8 cellular contexts compared by ENCODE assay signal in the genomic region with DNA sequence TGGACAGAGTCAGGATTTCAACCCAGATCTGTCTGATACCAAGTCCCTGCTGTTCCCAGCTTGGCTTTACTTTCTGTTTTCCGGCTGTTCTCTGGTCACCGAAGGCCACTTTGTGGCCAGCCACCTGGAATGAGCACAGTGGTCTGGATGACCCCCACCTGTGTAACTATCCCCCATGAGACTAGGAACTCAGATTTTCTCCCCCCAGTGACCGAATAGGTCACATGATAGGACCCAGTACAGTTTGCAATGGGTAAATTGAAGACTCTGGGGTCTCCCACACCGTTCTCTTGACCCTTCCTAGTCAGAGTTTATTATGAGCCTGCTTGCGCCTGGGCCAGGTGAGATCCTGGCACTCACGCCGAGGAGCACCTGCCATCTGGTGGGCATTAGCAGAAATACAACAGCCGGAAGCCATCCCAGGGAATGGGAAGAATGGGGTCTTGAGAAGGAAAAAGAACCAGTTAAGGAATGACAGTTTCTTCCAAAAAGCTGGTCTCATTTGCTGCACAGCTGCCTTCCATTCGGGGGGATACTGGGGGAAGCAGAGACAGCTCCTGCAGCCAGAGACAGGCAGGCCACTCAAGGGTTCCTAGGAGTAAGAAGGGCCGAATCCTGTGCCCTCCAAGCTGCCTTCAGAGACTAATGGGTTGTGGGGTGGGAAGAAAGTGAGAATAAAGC. TPM values are rescaled to one million over a fixed set of nuclear protein-coding genes. Genes with fewer than 3 reads are reported as not detected.
DNase-seq lines count a peak whose midpoint lies in the region; ATAC-seq, FAIRE-seq and TF ChIP-seq lines count a peak whose summit lies in the region.

No MANE protein-coding gene starts in this region.

- no peaks in the 10 kb centered on the region for H3K9me3 ChIP-seq in CD8-positive, alpha-beta T cell (ENCODE audit: low read length)
- no peaks in the 10 kb centered on the region for H3K9me3 ChIP-seq in psoas muscle

- no peaks in the 10 kb centered on the region for H3K9me3 Mint-ChIP-seq in CD8-positive, alpha-beta T cell

- ATAC-seq in CD8-positive, alpha-beta T cell: peak; percentile 74
- ATAC-seq in HG02798 (IDR thresholded peaks at IDR 0.05; ENCODE audit: poor library complexity, unreplicated experiment) (peak; percentile 35), psoas muscle (peak; percentile 85 to 93 (median 92)), GM18520 (IDR thresholded peaks at IDR 0.05; ENCODE audit: unreplicated experiment) (no peak)

- H3K4me1 ChIP-seq in CD8-positive, alpha-beta T cell (ENCODE audit: insufficient read depth, low read length): peaks cover 5% of the 10 kb centered on the region
- H3K4me1 ChIP-seq in psoas muscle: peaks cover 4% of the 10 kb centered on the region

- H3K27ac Mint-ChIP-seq in CD8-positive, alpha-beta T cell: no peak overlapping the region

- POLR2A ChIA-PET in CD8-positive, alpha-beta T cell (lab: Charles Lee): interaction anchor here (1.1 to 1.4 kb wide), 2 partner anchors 47 to 65 kb away, joined by 3 to 7 read pairs; no protein-coding TSS in a partner anchor

- DNase-seq in CD8-positive, alpha-beta T cell: peak; percentile 21 to 77 (median 49)
- DNase-seq in RCC 7860 (ENCODE audit: low spot score): peak; percentile 54
- peak; percentile 27 for DNase-seq in activated effector memory CD4-positive, alpha-beta T cell treated with Interleukin-2 at 50 U/mL for 16 hours
- DNase-seq in glomerular visceral epithelial cell (ENCODE audit: extremely low spot score): peak; percentile 70
- peak; percentile 46 to 72 for DNase-seq in psoas muscle
- no peak for DNase-seq in dedifferentiated amniotic fluid mesenchymal stem cell (ENCODE audit: extremely low spot score)

- H3K27ac ChIP-seq in CD8-positive, alpha-beta T cell (ENCODE audit: low read depth, low read length): no peak overlapping the region
- H3K27ac ChIP-seq in psoas muscle: no peak overlapping the region

- intact Hi-C loops in CD8-positive, alpha-beta T cell (cut with DNase I, micrococcal nuclease): loop anchor here (1.0 kb wide), 3 partner anchors 46 to 280 kb away; a partner anchor contains a TSS
- intact Hi-C loops in psoas muscle (cut with DNase I): loop anchor here (1.0 to 5.0 kb wide), 3 partner anchors 65 to 76 kb away; no protein-coding TSS in a partner anchor

- FAIRE-seq in RCC 7860 (lab: Jason Lieb, UNC): no peak

- H3K4me1 Mint-ChIP-seq in CD8-positive, alpha-beta T cell (ENCODE audit: low read depth): peaks cover 8% of the 10 kb centered on the region

- no peak overlapping the region for H3K4me3 Mint-ChIP-seq in CD8-positive, alpha-beta T cell

- peak; percentile 97 for TF ChIP-seq CTCF in CD8-positive, alpha-beta T cell (IDR thresholded peaks at IDR 0.05)
- TF ChIP-seq CTCF in psoas muscle (IDR thresholded peaks at IDR 0.05): peak; percentile 87

- H3K27me3 Mint-ChIP-seq in CD8-positive, alpha-beta T cell (ENCODE audit: low read depth): no peaks in the 10 kb centered on the region

- no peaks in the 10 kb centered on the region for H3K36me3 Mint-ChIP-seq in CD8-positive, alpha-beta T cell

- H3K4me3 ChIP-seq in CD8-positive, alpha-beta T cell (ENCODE audit: low read depth, low read length): no peak overlapping the region
- no peak overlapping the region for H3K4me3 ChIP-seq in psoas muscle

- CTCF ChIA-PET in CD8-positive, alpha-beta T cell (lab: Charles Lee): interaction anchor here (0.6 to 14.4 kb wide), 40 partner anchors 8 to 304 kb away, joined by 3 to 299 read pairs (median 5); a partner anchor contains a TSS

- WGBS in psoas muscle, 3 donors: 20 to 27% (median 22%) methylated on average over 10 of the region's 10 CpGs

- H3K36me3 ChIP-seq in CD8-positive, alpha-beta T cell (ENCODE audit: insufficient read depth, low read length): no peaks in the 10 kb centered on the region
- H3K36me3 ChIP-seq in psoas muscle (ENCODE audit: insufficient read depth in 1 of 2, low read depth in 1 of 2): no peaks in the 10 kb centered on the region

- H3K27me3 ChIP-seq in CD8-positive, alpha-beta T cell (ENCODE audit: insufficient read depth, low read length): no peaks in the 10 kb centered on the region
- H3K27me3 ChIP-seq in psoas muscle (ENCODE audit: insufficient read depth in 3 of 3, low read length in 2 of 3): no peaks in the 10 kb centered on the region

RNA-seq across cellular contexts. Expression of a gene that starts 7.1 kb away (rescaled TPM):
- total RNA-seq in CD8-positive, alpha-beta T cell: 1 to 10 TPM; 1.0 to 2.5 TPM
- total RNA-seq in psoas muscle: 10 to 100 TPM; 11.0 to 36.6 (median 29.9) TPM
- 10 to 100 TPM; 16.7 to 45.0 (median 20.0) TPM for polyA plus RNA-seq in psoas muscle

RNA-seq across cellular contexts. Expression of a gene that starts 19.5 kb away (rescaled TPM):
- total RNA-seq in CD8-positive, alpha-beta T cell: 10 to 100 TPM; 10.4 to 10.7 TPM
- total RNA-seq in psoas muscle: 1 to 10 TPM; 4.5 to 9.0 (median 6.5) TPM
- 10 to 100 TPM in 2 of 3 donors, 1 to 10 TPM in 1; 6.2 to 14.0 (median 12.2) TPM for polyA plus RNA-seq in psoas muscle

RNA-seq across cellular contexts. Expression of a gene that starts 19.6 kb away (rescaled TPM):
- total RNA-seq in CD8-positive, alpha-beta T cell: 10 to 100 TPM; 48.7 to 49.0 TPM
- 10 to 100 TPM; 17.2 to 25.9 (median 25.4) TPM for total RNA-seq in psoas muscle
- polyA plus RNA-seq in psoas muscle: 10 to 100 TPM in 2 of 3 donors, 1 to 10 TPM in 1; 9.8 to 28.1 (median 18.6) TPM

RNA-seq across cellular contexts. Expression of a gene that starts 45.9 kb away (rescaled TPM):
- total RNA-seq in CD8-positive, alpha-beta T cell: 10 to 100 TPM; 35.0 to 40.1 TPM
- total RNA-seq in psoas muscle: 10 to 100 TPM; 12.2 to 22.4 (median 18.3) TPM
- polyA plus RNA-seq in psoas muscle: 10 to 100 TPM; 11.6 to 71.5 (median 16.4) TPM

RNA-seq across cellular contexts. Expression of a gene that starts 46.1 kb away (rescaled TPM):
- total RNA-seq in CD8-positive, alpha-beta T cell: 1 to 10 TPM; 2.4 to 3.0 TPM
- 1 to 10 TPM; 6.4 to 8.9 (median 7.1) TPM for total RNA-seq in psoas muscle
- 10 to 100 TPM in 1 of 3 donors, 1 to 10 TPM in 2; 7.2 to 12.0 (median 7.9) TPM for polyA plus RNA-seq in psoas muscle
